ENCODE assay signal across 22 cellular contexts in the genomic region with DNA sequence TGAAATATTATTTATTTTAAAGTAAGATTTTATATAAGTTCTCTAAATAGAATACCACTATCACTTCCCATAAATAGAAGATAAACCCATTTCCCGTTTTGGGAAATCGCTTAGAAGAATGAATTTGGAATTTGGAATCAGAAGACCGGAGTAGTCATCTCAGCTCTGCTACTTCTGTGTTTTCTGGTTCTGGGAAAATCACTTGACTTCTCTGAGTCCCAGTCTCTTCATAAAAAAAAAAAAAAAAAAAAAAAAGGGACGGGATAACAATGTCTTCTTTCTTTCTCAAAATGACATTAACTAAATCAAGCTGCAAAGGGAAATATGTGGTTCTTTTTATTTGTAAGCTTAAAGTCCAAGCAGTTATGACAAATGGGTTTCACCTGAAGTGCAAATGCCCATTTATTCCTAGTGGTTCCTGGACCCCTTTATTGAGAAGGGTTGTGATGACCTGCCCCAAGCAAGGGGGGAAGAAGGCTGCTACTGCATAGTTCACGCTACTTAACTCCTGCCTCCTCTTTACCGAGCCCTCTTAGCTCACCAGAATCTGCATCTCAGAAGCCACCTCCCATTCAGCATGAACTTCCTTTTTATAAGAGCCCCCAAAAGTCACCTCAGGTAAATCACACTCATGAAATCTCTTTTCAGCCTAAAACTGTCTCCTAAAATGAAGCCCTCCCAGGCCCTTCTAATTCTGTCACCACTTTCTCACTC. TPM values are rescaled to one million over a fixed set of nuclear protein-coding genes. Genes with fewer than 3 reads are reported as not detected.
DNase-seq lines count a peak whose midpoint lies in the region; ATAC-seq and TF ChIP-seq lines count a peak whose summit lies in the region.
"Had no signal": no experiment of that assay in that cellular context is flagged by ENCODE, and none has a peak within 500 bp of the region (broad histone marks: within the 10 kb centered on the region; RNA-seq: fewer than 3 reads in every experiment).

No MANE protein-coding gene starts in this region.

- peak overlapping the region; percentile 9 for H2AFZ ChIP-seq in hepatocyte
- H2AFZ ChIP-seq: parathyroid adenoma had no signal

- in situ Hi-C loops in HAP-1 (cut with MboI; ENCODE audit: low sequenced_read_pairs), result no loop called here

- no peaks in the 10 kb centered on the region for H3K79me2 ChIP-seq in hepatocyte
- H3K79me2 ChIP-seq: parathyroid adenoma had no signal

- no peaks in the 10 kb centered on the region for H3K9me2 ChIP-seq in hepatocyte (replicated peaks; ENCODE audit: insufficient read depth)

- DNase-seq in left ventricle myocardium superior (no peak), left cardiac atrium (no peak), hepatocyte (ENCODE audit: low spot score) (no peak), sciatic nerve (ENCODE audit: low spot score) (no peak), HAP-1 (ENCODE audit: low spot score in 2 of 2) (no peak), prostate gland (ENCODE audit: low spot score) (no peak)
- DNase-seq in NK-92 treated with Interleukin-12 subunit alpha and Interleukin-12 subunit beta, amount 100 ng/mL, for 24 hours (lab: John Stamatoyannopoulos, UW), result no peak
- DNase-seq: activated CD4-positive, alpha-beta T cell treated with anti-CD3 and anti-CD28 coated beads for 36 hours; activated naive CD4-positive, alpha-beta T cell treated with anti-CD3 and anti-CD28 coated beads, Interleukin-2, amount 50 U/mL, for 16 hours; activated T-cell treated with anti-CD3 and anti-CD28 coated beads, Interleukin-2, amount 50 U/mL, for 72 hours; BE2C; Calu3; head of caudate nucleus; MG63; naive B cell; NCI-H1694; NCI-H526 treated with DMSO at 0.1 percent for 48 hours; SHP77; stimulated activated naive CD8-positive, alpha-beta T cell treated with anti-CD3 and anti-CD28 coated beads, Interleukin-15, amount 100 ng/mL, for 72 hours had no signal

- H3K9me3 ChIP-seq in hepatocyte (ENCODE audit: low read depth), result no peaks in the 10 kb centered on the region
- no peaks in the 10 kb centered on the region for H3K9me3 ChIP-seq in HAP-1
- no peaks in the 10 kb centered on the region for H3K9me3 ChIP-seq in prostate gland
- H3K9me3 ChIP-seq: BE2C, MG63, vagina had no signal

- WGBS in hepatocyte (ENCODE audit: low lambda C conversion rate, missing lambda C conversion rate), result 94% methylated on average over 6 of the region's 6 CpGs
- 70% methylated on average over 6 of the region's 6 CpGs for WGBS in prostate gland

- peak overlapping the region; percentile 76 for H3K27ac ChIP-seq in hepatocyte
- no peak overlapping the region for H3K27ac ChIP-seq in prostate gland
- H3K27ac ChIP-seq: parathyroid adenoma, vagina had no signal

- TF ChIP-seq CTCF in hepatocyte (IDR thresholded peaks at IDR 0.05; ENCODE audit: poor library complexity) (no peak), prostate gland (IDR thresholded peaks at IDR 0.05) (no peak)

- no peak for TF ChIP-seq POLR2A in prostate gland (IDR thresholded peaks at IDR 0.05)

- no peak overlapping the region for H3K4me2 ChIP-seq in hepatocyte

- intact Hi-C loops in left ventricle myocardium superior (cut with micrococcal nuclease) (no loop called here), left cardiac atrium (cut with DNase I) (no loop called here), sciatic nerve (cut with DNase I) (no loop called here), prostate gland (cut with DNase I) (no loop called here)

- H3K4me1 ChIP-seq in hepatocyte (ENCODE audit: insufficient read depth) (no peaks in the 10 kb centered on the region), HAP-1 (no peaks in the 10 kb centered on the region), prostate gland (replicated peaks) (no peaks in the 10 kb centered on the region)
- H3K4me1 ChIP-seq: parathyroid adenoma, vagina had no signal

- H3K36me3 ChIP-seq in hepatocyte (replicated peaks; ENCODE audit: insufficient read depth, low read depth) (no peaks in the 10 kb centered on the region), HAP-1 (replicated peaks) (no peaks in the 10 kb centered on the region), prostate gland (no peaks in the 10 kb centered on the region)
- H3K36me3 ChIP-seq: BE2C, MG63, vagina had no signal

- ATAC-seq in left ventricle myocardium superior (peak; percentile 18), left cardiac atrium (no peak), sciatic nerve (peak; percentile 61), HG02973 (IDR thresholded peaks at IDR 0.05; ENCODE audit: unreplicated experiment) (no peak)
- ATAC-seq: activated CD4-positive, alpha-beta T cell treated with anti-CD3 and anti-CD28 coated beads for 36 hours; activated T-cell treated with anti-CD3 and anti-CD28 coated beads, Interleukin-2, amount 50 U/mL, for 72 hours; stimulated activated naive CD8-positive, alpha-beta T cell treated with anti-CD3 and anti-CD28 coated beads, Interleukin-15, amount 100 ng/mL, for 72 hours had no signal

- H3K27me3 ChIP-seq in hepatocyte (no peaks in the 10 kb centered on the region), HAP-1 (ENCODE audit: low read depth) (peaks cover 2% of the 10 kb centered on the region; the same call in 1 of the 2 replicates), prostate gland (replicated peaks; ENCODE audit: insufficient read depth) (no peaks in the 10 kb centered on the region)
- H3K27me3 ChIP-seq: BE2C, MG63, vagina had no signal

- no peaks in the 10 kb centered on the region for H4K20me1 ChIP-seq in hepatocyte (ENCODE audit: insufficient read depth, poor library complexity, severe bottlenecking)

- H3K4me3 ChIP-seq in hepatocyte (no peak overlapping the region), HAP-1 (no peak overlapping the region), prostate gland (no peak overlapping the region)
- H3K4me3 ChIP-seq: MG63, vagina had no signal

RNA-seq across cellular contexts. Expression of gene C9orf72, which starts 26.4 kb away (rescaled TPM):
- 19.2 TPM for total RNA-seq in left ventricle myocardium superior
- 10 to 100 TPM; 12.8 to 15.2 TPM for total RNA-seq in left cardiac atrium
- 30.3 and 32.7 TPM in 2 replicates for total RNA-seq in hepatocyte
- 9.3 and 12.4 TPM in 2 replicates for polyA plus RNA-seq in hepatocyte
- total RNA-seq in sciatic nerve, result 23.2 TPM
- total RNA-seq in prostate gland, result 10 to 100 TPM; 14.2 to 23.4 TPM

Comparison
In these comparisons a context has a peak if more than half of its experiments do, and no peak if none do; other contexts are left out.
1. ATAC-seq: peak in left ventricle myocardium superior (single experiment) and sciatic nerve (single experiment); none in left cardiac atrium (0 of 2) and HG02973 (single experiment).